In the genomic region with DNA sequence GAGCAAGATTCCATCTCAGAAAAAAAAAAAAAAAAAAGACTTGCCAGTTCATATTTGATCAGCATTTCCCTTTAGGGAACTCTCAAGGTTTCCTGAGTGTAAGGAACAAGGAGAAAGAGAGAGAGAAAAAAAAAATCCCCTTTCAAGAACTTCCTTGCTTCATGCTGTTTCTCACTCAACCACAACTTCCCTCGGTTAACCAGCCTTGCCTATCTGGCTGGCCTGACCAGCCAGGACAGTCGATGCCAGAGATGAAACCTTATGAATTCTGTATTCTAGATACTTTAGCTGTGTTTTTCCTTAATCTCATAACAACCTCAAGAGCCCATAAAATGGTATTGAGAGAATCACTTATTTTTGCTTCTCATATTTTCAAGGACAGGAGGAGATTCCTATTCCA, we compare ENCODE assay signal across 9 cellular contexts. TPM values are rescaled to one million over a fixed set of nuclear protein-coding genes. Genes with fewer than 3 reads are reported as not detected.
DNase-seq lines count a peak whose midpoint lies in the region; ATAC-seq and TF ChIP-seq lines count a peak whose summit lies in the region.
"Had no signal": no experiment of that assay in that cellular context is flagged by ENCODE, and none has a peak within 500 bp of the region (broad histone marks: within the 10 kb centered on the region; RNA-seq: fewer than 3 reads in every experiment).

No MANE protein-coding gene starts in this region.

- no peak overlapping the region for H3K4me2 ChIP-seq in Karpas-422 (ENCODE audit: low read depth, low read length, poor library complexity, severe bottlenecking)

- peak overlapping the region; percentile 82 for H3K4me3 Mint-ChIP-seq in activated CD4-positive, alpha-beta T cell treated with anti-CD3 and anti-CD28 coated beads, Interleukin-2, amount 10 ng/mL, durations not matched to agents 24 days and 14 days
- H3K4me3 Mint-ChIP-seq in stimulated activated effector memory CD8-positive, alpha-beta T cell treated with anti-CD3 and anti-CD28 coated beads, Interleukin-12 subunit alpha, Interleukin-12 subunit beta, amount 100 ng/mL, for 72 hours, result no peak overlapping the region

- no peak for TF ChIP-seq CTCF in RWPE2 (IDR thresholded peaks at IDR 0.05; ENCODE audit: poor library complexity, severe bottlenecking)

- H3K4me1 ChIP-seq in RWPE2 (ENCODE audit: insufficient read depth, poor library complexity, severe bottlenecking) (peaks cover 31% of the 10 kb centered on the region), esophagus (ENCODE audit: control insufficient read depth in 2 of 2, insufficient read depth in 2 of 2, low read length in 1 of 2) (peaks cover 0 to 2% of the 10 kb centered on the region in 2 donors), Karpas-422 (ENCODE audit: low read length) (peaks cover 28% of the 10 kb centered on the region)

- H3K27ac ChIP-seq in RWPE2 (ENCODE audit: poor library complexity, severe bottlenecking) (peak overlapping the region; percentile 75), esophagus (ENCODE audit: low read depth in 2 of 2, low read length in 1 of 2) (peak overlapping the region; percentile 57 to 86), Karpas-422 (ENCODE audit: low read length) (no peak overlapping the region)

- ATAC-seq in RWPE2 (ENCODE audit: low read depth), result no peak
- no peak for ATAC-seq in stimulated activated effector memory CD8-positive, alpha-beta T cell treated with anti-CD3 and anti-CD28 coated beads, Interleukin-12 subunit alpha, Interleukin-12 subunit beta, amount 100 ng/mL, for 72 hours

- intact Hi-C loops in activated CD4-positive, alpha-beta T cell treated with anti-CD3 and anti-CD28 coated beads, Interleukin-2, amount 10 ng/mL, durations not matched to agents 24 days and 14 days (cut with micrococcal nuclease), result loop anchor here (1.0 to 10.0 kb wide), 8 partner anchors 11 to 1788 kb away; a partner anchor contains a TSS

- WGBS in esophagus, 2 donors, result 47 to 60% methylated on average over 2 of the region's 2 CpGs

- H3K36me3 ChIP-seq in RWPE2 (ENCODE audit: low read depth) (peaks cover 8% of the 10 kb centered on the region; the same call in 1 of the 2 replicates), esophagus (ENCODE audit: control insufficient read depth in 2 of 2, insufficient read depth in 2 of 2, low read length in 1 of 2) (no peaks in the 10 kb centered on the region), Karpas-422 (ENCODE audit: insufficient read depth, low read length) (no peaks in the 10 kb centered on the region)

- no peaks in the 10 kb centered on the region for H3K9me2 ChIP-seq in Karpas-422 (replicated peaks; ENCODE audit: insufficient read depth, low read length)

- DNase-seq in activated CD4-positive, alpha-beta T cell treated with anti-CD3 and anti-CD28 coated beads, Interleukin-2, amount 10 ng/mL, durations not matched to agents 24 days and 14 days, result peak; percentile 84
- no peak for DNase-seq in activated CD4-positive, alpha-beta T cell treated with anti-CD3 and anti-CD28 coated beads for 48 hours
- no peak for DNase-seq in RWPE2 (ENCODE audit: low spot score)
- no peak for DNase-seq in stimulated activated effector memory CD8-positive, alpha-beta T cell treated with anti-CD3 and anti-CD28 coated beads, Interleukin-12 subunit alpha, Interleukin-12 subunit beta, amount 100 ng/mL, for 72 hours (ENCODE audit: low spot score in 2 of 2)
- no peak for DNase-seq in Karpas-422
- no peak for DNase-seq in GOT3 (lab: John Stamatoyannopoulos, UW)
- no peak for DNase-seq in NCI-H524 treated with DMSO at 0.1 percent for 48 hours (lab: John Stamatoyannopoulos, UW)
- DNase-seq: occipital lobe had no signal

- H3K9ac ChIP-seq in Karpas-422 (ENCODE audit: low read length), result no peak overlapping the region

- H3K4me3 ChIP-seq in RWPE2 (ENCODE audit: severe bottlenecking) (no peak overlapping the region), esophagus (ENCODE audit: low read depth in 1 of 2, low read length in 2 of 2) (no peak overlapping the region), Karpas-422 (ENCODE audit: low read length) (no peak overlapping the region)

- H3K27me3 Mint-ChIP-seq in activated CD4-positive, alpha-beta T cell treated with anti-CD3 and anti-CD28 coated beads, Interleukin-2, amount 10 ng/mL, durations not matched to agents 24 days and 14 days, result no peaks in the 10 kb centered on the region

- peak overlapping the region; percentile 99 for H3K27ac Mint-ChIP-seq in activated CD4-positive, alpha-beta T cell treated with anti-CD3 and anti-CD28 coated beads, Interleukin-2, amount 10 ng/mL, durations not matched to agents 24 days and 14 days
- H3K27ac Mint-ChIP-seq in stimulated activated effector memory CD8-positive, alpha-beta T cell treated with anti-CD3 and anti-CD28 coated beads, Interleukin-12 subunit alpha, Interleukin-12 subunit beta, amount 100 ng/mL, for 72 hours, result peak overlapping the region; percentile 97

- no peaks in the 10 kb centered on the region for H3K27me3 ChIP-seq in RWPE2 (ENCODE audit: insufficient read depth, poor library complexity, severe bottlenecking)
- H3K27me3 ChIP-seq in esophagus (ENCODE audit: control insufficient read depth in 1 of 2, insufficient read depth in 2 of 2, low read length in 2 of 2), result no peaks in the 10 kb centered on the region
- H3K27me3 ChIP-seq in Karpas-422 (ENCODE audit: low read length), result no peaks in the 10 kb centered on the region

- peaks cover 25% of the 10 kb centered on the region for H3K79me2 ChIP-seq in Karpas-422 (ENCODE audit: low read length)

- H4K20me1 ChIP-seq in Karpas-422 (ENCODE audit: insufficient read depth, low read depth, low read length), result no peaks in the 10 kb centered on the region; the same call in 1 of the 2 replicates

- peaks cover 9% of the 10 kb centered on the region for H3K36me3 Mint-ChIP-seq in activated CD4-positive, alpha-beta T cell treated with anti-CD3 and anti-CD28 coated beads, Interleukin-2, amount 10 ng/mL, durations not matched to agents 24 days and 14 days (ENCODE audit: low read depth)
- peaks cover 24% of the 10 kb centered on the region for H3K36me3 Mint-ChIP-seq in stimulated activated effector memory CD8-positive, alpha-beta T cell treated with anti-CD3 and anti-CD28 coated beads, Interleukin-12 subunit alpha, Interleukin-12 subunit beta, amount 100 ng/mL, for 72 hours

- H2AFZ ChIP-seq in Karpas-422 (ENCODE audit: low read length), result no peak overlapping the region

- peaks cover 4% of the 10 kb centered on the region for H3K9me3 Mint-ChIP-seq in activated CD4-positive, alpha-beta T cell treated with anti-CD3 and anti-CD28 coated beads, Interleukin-2, amount 10 ng/mL, durations not matched to agents 24 days and 14 days
- no peaks in the 10 kb centered on the region for H3K9me3 Mint-ChIP-seq in stimulated activated effector memory CD8-positive, alpha-beta T cell treated with anti-CD3 and anti-CD28 coated beads, Interleukin-12 subunit alpha, Interleukin-12 subunit beta, amount 100 ng/mL, for 72 hours

- peaks cover 47% of the 10 kb centered on the region for H3K4me1 Mint-ChIP-seq in activated CD4-positive, alpha-beta T cell treated with anti-CD3 and anti-CD28 coated beads, Interleukin-2, amount 10 ng/mL, durations not matched to agents 24 days and 14 days
- H3K4me1 Mint-ChIP-seq in stimulated activated effector memory CD8-positive, alpha-beta T cell treated with anti-CD3 and anti-CD28 coated beads, Interleukin-12 subunit alpha, Interleukin-12 subunit beta, amount 100 ng/mL, for 72 hours, result peaks cover 35% of the 10 kb centered on the region

- H3K9me3 ChIP-seq in RWPE2 (ENCODE audit: severe bottlenecking) (no peaks in the 10 kb centered on the region), esophagus (ENCODE audit: control insufficient read depth in 2 of 2, insufficient read depth in 1 of 2, low read depth in 1 of 2, low read length in 1 of 2) (no peaks in the 10 kb centered on the region), Karpas-422 (ENCODE audit: low read length) (no peaks in the 10 kb centered on the region)

RNA-seq across cellular contexts. Expression of a gene that starts 2.6 kb away (rescaled TPM):
- total RNA-seq in activated CD4-positive, alpha-beta T cell treated with anti-CD3 and anti-CD28 coated beads, Interleukin-2, amount 10 ng/mL, durations not matched to agents 24 days and 14 days, result 41.8 and 44.4 TPM in 2 replicates
- polyA plus RNA-seq in esophagus, result 10 to 100 TPM; 18.8 to 31.9 TPM
- total RNA-seq in Karpas-422 (2014; rRNA removed; shearing (Covaris generic); ENCODE audit: low replicate concordance), result 11.1 and 33.5 TPM in 2 replicates
